Comparison of ENCODE assay signal across 8 cellular contexts in genomic region chr4:48909697-48910096, GRCh38. TPM values are rescaled to one million over a fixed set of nuclear protein-coding genes. Genes with fewer than 3 reads are reported as not detected.
DNase-seq lines count a peak whose midpoint lies in the region; ATAC-seq and TF ChIP-seq lines count a peak whose summit lies in the region.

No MANE protein-coding gene starts in this region.

- H3K4me1 Mint-ChIP-seq in activated T-helper 17 cell treated with anti-CD3 and anti-CD28 coated beads, Interleukin-2, amount 50 U/mL, for 72 hours: peaks cover 17% of the 10 kb centered on the region
- peaks cover 24% of the 10 kb centered on the region for H3K4me1 Mint-ChIP-seq in stimulated activated memory B cell treated with anti-CD40 and anti-IgM and Interleukin-4, amounts not matched to agents 10 μg/mL and 1 μg/mL and 100 μg/mL, for 72 hours

- no peaks in the 10 kb centered on the region for H3K36me3 Mint-ChIP-seq in activated T-helper 17 cell treated with anti-CD3 and anti-CD28 coated beads, Interleukin-2, amount 50 U/mL, for 72 hours (ENCODE audit: low read depth)
- peaks cover 3% of the 10 kb centered on the region for H3K36me3 Mint-ChIP-seq in stimulated activated memory B cell treated with anti-CD40 and anti-IgM and Interleukin-4, amounts not matched to agents 10 μg/mL and 1 μg/mL and 100 μg/mL, for 72 hours

- H3K9me3 Mint-ChIP-seq in activated T-helper 17 cell treated with anti-CD3 and anti-CD28 coated beads, Interleukin-2, amount 50 U/mL, for 72 hours: no peaks in the 10 kb centered on the region
- H3K9me3 Mint-ChIP-seq in stimulated activated memory B cell treated with anti-CD40 and anti-IgM and Interleukin-4, amounts not matched to agents 10 μg/mL and 1 μg/mL and 100 μg/mL, for 72 hours: no peaks in the 10 kb centered on the region

- H3K27me3 ChIP-seq in kidney epithelial cell (ENCODE audit: control insufficient read depth, insufficient read depth, low read length): no peaks in the 10 kb centered on the region

- H3K4me3 ChIP-seq in kidney epithelial cell (ENCODE audit: low read depth, low read length): no peak overlapping the region

- H3K4me3 Mint-ChIP-seq in activated T-helper 17 cell treated with anti-CD3 and anti-CD28 coated beads, Interleukin-2, amount 50 U/mL, for 72 hours: no peak overlapping the region
- H3K4me3 Mint-ChIP-seq in stimulated activated memory B cell treated with anti-CD40 and anti-IgM and Interleukin-4, amounts not matched to agents 10 μg/mL and 1 μg/mL and 100 μg/mL, for 72 hours: no peak overlapping the region

- H3K27ac Mint-ChIP-seq in activated T-helper 17 cell treated with anti-CD3 and anti-CD28 coated beads, Interleukin-2, amount 50 U/mL, for 72 hours: no peak overlapping the region
- no peak overlapping the region for H3K27ac Mint-ChIP-seq in stimulated activated memory B cell treated with anti-CD40 and anti-IgM and Interleukin-4, amounts not matched to agents 10 μg/mL and 1 μg/mL and 100 μg/mL, for 72 hours

- no peaks in the 10 kb centered on the region for H3K27me3 Mint-ChIP-seq in activated T-helper 17 cell treated with anti-CD3 and anti-CD28 coated beads, Interleukin-2, amount 50 U/mL, for 72 hours
- H3K27me3 Mint-ChIP-seq in stimulated activated memory B cell treated with anti-CD40 and anti-IgM and Interleukin-4, amounts not matched to agents 10 μg/mL and 1 μg/mL and 100 μg/mL, for 72 hours: no peaks in the 10 kb centered on the region

- ATAC-seq in activated T-helper 17 cell treated with anti-CD3 and anti-CD28 coated beads, Interleukin-2, amount 50 U/mL, for 72 hours (replicated peaks): peak; percentile 97
- ATAC-seq in HG03108 (IDR thresholded peaks at IDR 0.05; ENCODE audit: unreplicated experiment): no peak
- ATAC-seq in GM21360 (IDR thresholded peaks at IDR 0.05; ENCODE audit: unreplicated experiment): no peak
- ATAC-seq in stimulated activated memory B cell treated with anti-CD40 and anti-IgM and Interleukin-4, amounts not matched to agents 10 μg/mL and 1 μg/mL and 100 μg/mL, for 72 hours: no peak

- no peaks in the 10 kb centered on the region for H3K36me3 ChIP-seq in kidney epithelial cell (ENCODE audit: control insufficient read depth, insufficient read depth, low read length)

- in situ Hi-C loops in ACHN (cut with HindIII; ENCODE audit: low pct_ligation_motif_present, low pct_unique_long_range_greater_than_20kb, low sequenced_read_pairs): no loop called here

- peak; percentile 96 for DNase-seq in ACHN
- DNase-seq in LHCN-M2 (ENCODE audit: low read depth): peak; percentile 97
- peak; percentile 99 for DNase-seq in kidney epithelial cell (ENCODE audit: low read depth)
- DNase-seq in UCSD-AML1 (lab: John Stamatoyannopoulos, UW; ENCODE audit: unreplicated experiment): no peak

- TF ChIP-seq CTCF in kidney epithelial cell (IDR thresholded peaks at IDR 0.05; ENCODE audit: insufficient read depth, low read length, poor library complexity, severe bottlenecking): no peak

RNA-seq across cellular contexts. Expression of gene OCIAD2, which starts 3.1 kb away (rescaled TPM):
- 11.0 and 12.2 TPM in 2 replicates for total RNA-seq in LHCN-M2 (2014; rRNA removed)
- 56.3 TPM for polyA plus RNA-seq in LHCN-M2 (2012)
- total RNA-seq in activated T-helper 17 cell treated with anti-CD3 and anti-CD28 coated beads, Interleukin-2, amount 50 U/mL, for 72 hours: 10 to 100 TPM; 41.9 to 71.1 TPM
- total RNA-seq in kidney epithelial cell: 384 and 439 TPM in 2 replicates
